In genomic region chr1:215007880-215008279, GRCh38 we compare ENCODE assay signal across 25 cellular contexts.
"Had no signal": no experiment of that assay in that cellular context is flagged by ENCODE, and none has a peak within 500 bp of the region (broad histone marks: within the 10 kb centered on the region; RNA-seq: fewer than 3 reads in every experiment).

No MANE protein-coding gene starts in this region.

- H3K27ac ChIP-seq: colonic mucosa, epithelial cell of prostate, transverse colon, uterus had no signal

- DNase-seq: activated CD4-positive, alpha-beta T cell treated with anti-CD3 and anti-CD28 coated beads for 48 hours; activated CD4-positive, CD25-positive, alpha-beta regulatory T cell; activated CD8-positive, alpha-beta T cell treated with anti-CD3 and anti-CD28 coated beads for 36 hours; activated naive CD4-positive, alpha-beta T cell treated with Interleukin-2 at 50 U/mL for 16 hours; activated T-cell treated with anti-CD3 and anti-CD28 coated beads, Interleukin-2, amount 50 U/mL, for 1 hour; anterior cingulate cortex; colonic mucosa; endodermal cell; hippocampal formation; midbrain; nephron progenitor cell; nucleus accumbens; retina; stimulated activated CD4-positive, alpha-beta T cell treated with anti-CD3 and anti-CD28 coated beads, Interleukin-12 subunit alpha, Interleukin-12 subunit beta, amount 100 ng/mL, for 4 hours; stimulated activated CD4-positive, alpha-beta T cell treated with anti-CD3 and anti-CD28 coated beads, Interleukin-1b, Interleukin-23, amount 100 ng/mL, for 48 hours; stimulated activated naive CD4-positive, alpha-beta T cell treated with Interleukin-2 at 50 U/mL for 16 hours; substantia nigra; T-helper 1 cell; T-helper 9 cell; transverse colon; uterus had no signal

- H3K4me1 ChIP-seq: colonic mucosa, transverse colon, uterus had no signal

- H3K27me3 ChIP-seq: colonic mucosa, transverse colon, uterus had no signal

- ATAC-seq: activated CD8-positive, alpha-beta T cell treated with anti-CD3 and anti-CD28 coated beads for 36 hours; activated T-helper 17 cell treated with anti-CD3 and anti-CD28 coated beads, Interleukin-2, amount 50 U/mL, for 72 hours; left lobe of liver had no signal

- H3K36me3 ChIP-seq: colonic mucosa, transverse colon, uterus had no signal

- H3K4me3 ChIP-seq: colonic mucosa, lung, transverse colon, uterus had no signal

- H3K9me3 ChIP-seq: colonic mucosa, transverse colon, uterus had no signal
